In the genomic region with DNA sequence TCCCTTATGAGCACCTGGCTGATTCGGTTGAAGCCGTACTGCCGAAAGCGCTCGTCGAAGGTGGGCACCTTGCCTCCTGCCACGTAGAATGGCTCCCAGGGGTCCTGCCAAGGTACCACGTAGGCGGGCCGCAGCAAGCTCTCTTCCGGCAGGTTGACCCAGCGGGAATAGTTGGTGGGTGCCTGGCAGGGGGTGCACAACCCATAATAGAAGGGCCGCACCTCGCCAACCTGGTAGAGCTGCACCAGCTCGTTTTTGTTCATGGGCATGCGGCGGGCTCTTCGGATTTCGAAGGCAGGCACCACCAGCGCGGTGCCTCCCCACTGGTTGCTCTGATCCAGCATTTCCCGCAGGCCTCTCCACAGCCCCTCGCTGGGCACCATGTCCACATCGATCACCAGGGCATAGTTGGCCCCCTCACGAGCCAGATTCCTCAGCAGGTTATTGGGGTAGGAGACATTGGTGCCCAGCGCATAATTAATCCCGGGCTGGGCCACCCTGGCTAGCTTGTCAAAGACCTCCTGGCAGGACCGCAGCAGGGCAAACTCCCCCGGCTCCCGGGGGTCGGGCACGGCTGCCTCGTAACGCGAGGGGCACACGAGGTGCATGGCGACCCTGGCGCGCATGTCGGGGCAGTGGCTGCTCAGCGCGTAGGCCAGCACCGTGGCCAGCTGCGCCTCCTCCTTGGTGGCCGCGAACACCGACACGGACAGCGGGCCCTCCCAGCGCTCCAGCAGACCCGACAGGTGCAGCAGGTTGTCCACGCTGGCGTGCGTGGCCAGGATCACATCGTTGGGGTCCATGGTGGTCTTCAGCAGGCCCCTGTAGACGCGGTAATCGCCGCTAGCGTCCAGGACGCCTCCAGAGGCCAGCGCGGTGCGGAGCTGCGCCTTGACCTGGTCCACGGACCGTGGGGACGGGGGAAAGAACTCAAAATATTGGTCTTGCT, we compare ENCODE assay signal across 6 cellular contexts. TPM values are rescaled to one million over a fixed set of nuclear protein-coding genes. Genes with fewer than 3 reads are reported as not detected.
DNase-seq lines count a peak whose midpoint lies in the region; ATAC-seq and TF ChIP-seq lines count a peak whose summit lies in the region.

No MANE protein-coding gene starts in this region.

- H3K27ac ChIP-seq in WERI-Rb-1: peak overlapping the region; percentile 81

- BruUV-seq in Caco-2 (replicated peaks; lab: Mats Ljungman, UMichigan): no TSS peak

- H3K36me3 ChIP-seq in Caco-2 (ENCODE audit: control insufficient read depth, insufficient read depth, low read length): peaks cover 2% of the 10 kb centered on the region
- H3K36me3 ChIP-seq in WERI-Rb-1: peaks cover 20% of the 10 kb centered on the region

- TF ChIP-seq CTCF in Caco-2 (IDR thresholded peaks at IDR 0.05; ENCODE audit: insufficient read depth in 1 of 2, low read depth in 1 of 2, low read length in 1 of 2, severe bottlenecking in 1 of 2, unreplicated experiment in 1 of 2) (no peak), WERI-Rb-1 (IDR thresholded peaks at IDR 0.05; ENCODE audit: low read depth, low read length) (no peak)

- H3K4me3 ChIP-seq in Caco-2 (ENCODE audit: low read depth, low read length) (peak overlapping the region; percentile 52), WERI-Rb-1 (ENCODE audit: low read depth, low read length) (peak overlapping the region; percentile 89)

- H3K4me1 ChIP-seq in Caco-2: peaks cover 40% of the 10 kb centered on the region

- ATAC-seq in left lobe of liver (peak; percentile 7), HG03378 (IDR thresholded peaks at IDR 0.05; ENCODE audit: unreplicated experiment) (no peak), HG03457 (IDR thresholded peaks at IDR 0.05; ENCODE audit: unreplicated experiment) (no peak), GM19395 (IDR thresholded peaks at IDR 0.05; ENCODE audit: unreplicated experiment) (no peak)

- peaks cover 52% of the 10 kb centered on the region for H3K36me3 Mint-ChIP-seq in Caco-2 (ENCODE audit: insufficient read depth, unreplicated experiment)

- DNase-seq in Caco-2 (no peak), WERI-Rb-1 (no peak), left lobe of liver (ENCODE audit: low spot score) (no peak)

- H3K4me3 Mint-ChIP-seq in Caco-2 (ENCODE audit: unreplicated experiment): peak overlapping the region; percentile 86

- intact Hi-C loops in Caco-2 (cut with micrococcal nuclease; ENCODE audit: unreplicated experiment): no loop called here

- POLR2A ChIA-PET in Caco-2 (lab: Charles Lee): no interaction called here

- H3K9me3 ChIP-seq in Caco-2 (no peaks in the 10 kb centered on the region), WERI-Rb-1 (ENCODE audit: severe bottlenecking) (no peaks in the 10 kb centered on the region)

- no peaks in the 10 kb centered on the region for H3K27me3 ChIP-seq in Caco-2 (replicated peaks; ENCODE audit: control insufficient read depth, insufficient read depth, low read length)
- no peaks in the 10 kb centered on the region for H3K27me3 ChIP-seq in WERI-Rb-1 (ENCODE audit: insufficient read depth, low read depth, severe bottlenecking)

- peaks cover 43% of the 10 kb centered on the region for H3K4me1 Mint-ChIP-seq in Caco-2 (ENCODE audit: low read depth, unreplicated experiment)

- H3K27ac Mint-ChIP-seq in Caco-2 (ENCODE audit: unreplicated experiment): peak overlapping the region; percentile 95

- CTCF ChIA-PET in Caco-2 (lab: Charles Lee): interaction anchor here (1.0 kb wide), 1 partner anchor 35 kb away, joined by 3 read pairs; no protein-coding TSS in a partner anchor

- peaks cover 4% of the 10 kb centered on the region for H3K27me3 Mint-ChIP-seq in Caco-2 (ENCODE audit: insufficient read depth, unreplicated experiment)

- H3K9me3 Mint-ChIP-seq in Caco-2 (ENCODE audit: unreplicated experiment): no peaks in the 10 kb centered on the region

RNA-seq across cellular contexts. Expression of a gene that starts 0.7 kb away (rescaled TPM):
- total RNA-seq in Caco-2 (2022): 23.0 and 23.8 TPM in 2 replicates
- total RNA-seq in left lobe of liver: 19.4 TPM

RNA-seq across cellular contexts. Expression of a gene that starts 1.8 kb away (rescaled TPM):
- total RNA-seq in Caco-2 (2022) (58.1 and 58.2 TPM in 2 replicates), left lobe of liver (11.2 TPM)

RNA-seq across cellular contexts. Expression of a gene that starts 10.5 kb away (rescaled TPM):
- total RNA-seq in Caco-2 (2022) (11.7 and 12.7 TPM in 2 replicates), left lobe of liver (0.93 TPM)

RNA-seq across cellular contexts. Expression of a gene that starts 24.8 kb away (rescaled TPM):
- total RNA-seq in Caco-2 (2022) (30.3 and 32.0 TPM in 2 replicates), left lobe of liver (0.48 TPM)

RNA-seq across cellular contexts. Expression of a gene that starts 29.9 kb away (rescaled TPM):
- total RNA-seq in Caco-2 (2022) (0.27 TPM in 1 of 2 replicates, not detected in the other), left lobe of liver (0.91 TPM)
